In genomic region chr6:85593438-85594196, GRCh38 we compare ENCODE assay signal across 1 cellular context.
A peak's percentile ranks its signal among the peaks of the same experiment; 100 is the strongest.
TF ChIP-seq lines count a peak whose summit lies in the region.

TSS of gene SNX14 (minus strand) at chr6:85593858. CDS start at chr6:85593718, 140 bp downstream.

TF ChIP-seq in GM12878, 131 proteins besides CTCF, POLR2A, EP300 and RAD21 (continued from another document and continues in another):
- no peak for TF ChIP-seq PRDM15 (CRISPR knock-in tag; IDR thresholded peaks at IDR 0.05)
- TF ChIP-seq BRCA1 (IDR thresholded peaks at IDR 0.05; ENCODE audit: low read depth, low read length), result no peak
- TF ChIP-seq ZBTB33 (IDR thresholded peaks at IDR 0.05), result no peak
- peak; percentile 56 for TF ChIP-seq NR2C1 (IDR thresholded peaks at IDR 0.05)
- peak; percentile 86 for TF ChIP-seq GABPA (IDR thresholded peaks at IDR 0.05; ENCODE audit: low read depth)
- TF ChIP-seq JUND (IDR thresholded peaks at IDR 0.05; ENCODE audit: low read depth, low read length), result no peak
- peak; percentile 95 for TF ChIP-seq PML (IDR thresholded peaks at IDR 0.05; ENCODE audit: low read length)
- no peak for TF ChIP-seq SMC3 (IDR thresholded peaks at IDR 0.05; ENCODE audit: borderline replicate concordance, low read length)
- TF ChIP-seq E2F8 (IDR thresholded peaks at IDR 0.05; ENCODE audit: low read depth, partially characterized antibody), result peak; percentile 34
- no peak for TF ChIP-seq USF1 (IDR thresholded peaks at IDR 0.05; ENCODE audit: borderline replicate concordance, extremely low read length, insufficient read depth, low read depth, low read length)
- peak; percentile 54; the same call in 1 of the 2 replicates for TF ChIP-seq CBFB (IDR thresholded peaks at IDR 0.05; ENCODE audit: low read depth)
- no peak for TF ChIP-seq SUZ12 (IDR thresholded peaks at IDR 0.05; ENCODE audit: unreplicated experiment)
- TF ChIP-seq MYC (IDR thresholded peaks at IDR 0.05; ENCODE audit: insufficient read depth, insufficient read length, insufficient replicate concordance, low read length, severe bottlenecking), result peak; percentile 55
- peak; percentile 86 for TF ChIP-seq ZBTB40 (IDR thresholded peaks at IDR 0.05; ENCODE audit: borderline replicate concordance)
- TF ChIP-seq RELA (IDR thresholded peaks at IDR 0.05; ENCODE audit: borderline replicate concordance, partially characterized antibody), result peak; percentile 7
- TF ChIP-seq ZNF687 (IDR thresholded peaks at IDR 0.05), result peak; percentile 84
- no peak for TF ChIP-seq IRF5 (IDR thresholded peaks at IDR 0.05; ENCODE audit: borderline replicate concordance)
- no peak for TF ChIP-seq SMAD1 (IDR thresholded peaks at IDR 0.05; ENCODE audit: low read depth, partially characterized antibody)
- peak; percentile 88 for TF ChIP-seq LARP7 (IDR thresholded peaks at IDR 0.05)
- peak; percentile 5; the same call in 1 of the 2 replicates for TF ChIP-seq RUNX3 (IDR thresholded peaks at IDR 0.05; ENCODE audit: low read length)
- TF ChIP-seq DPF2 (IDR thresholded peaks at IDR 0.05), result peak; percentile 88
- no peak for TF ChIP-seq BCL3 (IDR thresholded peaks at IDR 0.05; ENCODE audit: borderline replicate concordance, insufficient read depth, low read depth, low read length, poor library complexity, severe bottlenecking)
- peak; percentile 83 for TF ChIP-seq GATAD2B (conservative IDR thresholded peaks at IDR 0.05; ENCODE audit: low read depth)
- TF ChIP-seq ZSCAN29 (IDR thresholded peaks at IDR 0.05), result no peak; the same call in 1 of the 2 replicates
- TF ChIP-seq EED (IDR thresholded peaks at IDR 0.05; ENCODE audit: low read depth), result 0 out of 2 replicates have a peak, but pooled peaks have one; percentile 12
- peak; percentile 89 for TF ChIP-seq IKZF1 (conservative IDR thresholded peaks at IDR 0.05)
- peak; percentile 93 to 97 for TF ChIP-seq BHLHE40 (IDR thresholded peaks at IDR 0.05; ENCODE audit: borderline replicate concordance in 1 of 2, low read depth in 2 of 2, low read length in 1 of 2)
- peak; percentile 57; the same call in 1 of the 2 replicates for TF ChIP-seq SMAD5 (IDR thresholded peaks at IDR 0.05; ENCODE audit: low read depth)
- TF ChIP-seq NR2F1 (conservative IDR thresholded peaks at IDR 0.05), result peak; percentile 82
- peak; percentile 59; the same call in 1 of the 2 replicates for TF ChIP-seq NBN (IDR thresholded peaks at IDR 0.05)
- no peak for TF ChIP-seq ASH2L (IDR thresholded peaks at IDR 0.05; ENCODE audit: borderline replicate concordance, low read depth)
- TF ChIP-seq MXI1 (IDR thresholded peaks at IDR 0.05; ENCODE audit: low read depth, low read length), result no peak
- peak; percentile 9; the same call in 1 of the 2 replicates for TF ChIP-seq HCFC1 (IDR thresholded peaks at IDR 0.05; ENCODE audit: low read length)
- no peak for TF ChIP-seq RFX5 (IDR thresholded peaks at IDR 0.05; ENCODE audit: low read depth, low read length)
- no peak for TF ChIP-seq FOS (IDR thresholded peaks at IDR 0.05; ENCODE audit: borderline replicate concordance, extremely low read depth, insufficient read length)
- no peak for TF ChIP-seq TCF7 (IDR thresholded peaks at IDR 0.05; ENCODE audit: borderline replicate concordance)
- TF ChIP-seq CEBPB (IDR thresholded peaks at IDR 0.05; ENCODE audit: borderline replicate concordance in 1 of 2, low read depth in 2 of 2, low read length in 2 of 2), result no peak
- TF ChIP-seq ZNF24 (IDR thresholded peaks at IDR 0.05), result no peak; the same call in 1 of the 2 replicates
- peak; percentile 67; the same call in 1 of the 2 replicates for TF ChIP-seq TCF3 (IDR thresholded peaks at IDR 0.05; ENCODE audit: borderline replicate concordance, insufficient read depth, low read depth, low read length)
